ENCODE assay signal across 9 cellular contexts in the genomic region with DNA sequence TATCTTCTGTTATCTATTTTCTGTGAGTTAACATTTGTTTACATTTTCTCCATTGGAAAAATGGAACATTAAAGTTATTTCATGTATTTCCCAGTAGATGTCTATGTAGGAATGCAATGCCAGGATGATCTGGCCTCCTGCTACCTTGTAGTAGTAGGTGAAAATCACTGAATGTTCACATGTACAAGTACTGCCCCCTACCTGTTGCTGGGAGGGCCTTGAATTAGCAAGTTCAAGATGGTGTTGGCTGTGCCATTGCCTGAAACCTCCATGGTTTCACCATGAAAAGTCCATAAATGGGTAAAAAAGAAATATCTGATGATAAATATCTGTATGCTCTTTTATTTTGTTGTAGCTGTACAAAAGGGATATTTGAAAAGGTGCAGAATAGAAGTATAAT. TPM values are rescaled to one million over a fixed set of nuclear protein-coding genes. Genes with fewer than 3 reads are reported as not detected.
DNase-seq lines count a peak whose midpoint lies in the region; ATAC-seq and TF ChIP-seq lines count a peak whose summit lies in the region.
"Had no signal": no experiment of that assay in that cellular context is flagged by ENCODE, and none has a peak within 500 bp of the region (broad histone marks: within the 10 kb centered on the region; RNA-seq: fewer than 3 reads in every experiment).

No MANE protein-coding gene starts in this region.

- 0 out of 2 replicates have a peak, but pooled peaks cover 4% of the 10 kb centered on the region for H4K20me1 ChIP-seq in SK-N-SH (ENCODE audit: insufficient read depth)

- no peak for TF ChIP-seq POLR2A in erythroblast (IDR thresholded peaks at IDR 0.05; ENCODE audit: low read length)
- no peak for TF ChIP-seq POLR2A in transverse colon (IDR thresholded peaks at IDR 0.05)

- H3K27me3 Mint-ChIP-seq in natural killer cell (ENCODE audit: low read depth in 2 of 2) = no peaks in the 10 kb centered on the region
- no peaks in the 10 kb centered on the region for H3K27me3 Mint-ChIP-seq in natural killer cell treated with Interleukin-12 subunit alpha and Interleukin-12 subunit beta and Interleukin-15 and Interleukin-18, amount 100 ng/mL, for 72 hours

- peaks cover 5 to 8% of the 10 kb centered on the region in 2 donors for H3K4me1 Mint-ChIP-seq in natural killer cell
- peaks cover 9 to 23% of the 10 kb centered on the region in 2 donors for H3K4me1 Mint-ChIP-seq in natural killer cell treated with Interleukin-12 subunit alpha and Interleukin-12 subunit beta and Interleukin-15 and Interleukin-18, amount 100 ng/mL, for 72 hours (ENCODE audit: low read depth in 2 of 2)

- H3K9me3 ChIP-seq in SK-N-SH = no peaks in the 10 kb centered on the region
- no peaks in the 10 kb centered on the region for H3K9me3 ChIP-seq in transverse colon
- H3K9me3 ChIP-seq in MG63 = no peaks in the 10 kb centered on the region

- no peaks in the 10 kb centered on the region for H3K9me3 Mint-ChIP-seq in natural killer cell
- H3K9me3 Mint-ChIP-seq in natural killer cell treated with Interleukin-12 subunit alpha and Interleukin-12 subunit beta and Interleukin-15 and Interleukin-18, amount 100 ng/mL, for 72 hours = no peaks in the 10 kb centered on the region

- H3K36me3 ChIP-seq in SK-N-SH (replicated peaks in 1 of 2; ENCODE audit: control insufficient read depth in 1 of 2, insufficient read depth in 2 of 2, low read length in 1 of 2) (peaks cover 89 to 91% of the 10 kb centered on the region in 2 experiments), transverse colon (peaks cover 0 to 84% (median 44%) of the 10 kb centered on the region in 4 donors), MG63 (peaks cover 95% of the 10 kb centered on the region)

- no peak overlapping the region for H3K27ac Mint-ChIP-seq in natural killer cell
- H3K27ac Mint-ChIP-seq in natural killer cell treated with Interleukin-12 subunit alpha and Interleukin-12 subunit beta and Interleukin-15 and Interleukin-18, amount 100 ng/mL, for 72 hours = no peak overlapping the region

- DNase-seq in natural killer cell (no peak), SK-N-SH (peak; percentile 27), erythroblast (lab: John Stamatoyannopoulos, UW) (peak; percentile 34 to 47), transverse colon (no peak), MG63 (no peak)
- no peak for DNase-seq in natural killer cell treated with Interleukin-12 subunit alpha and Interleukin-12 subunit beta and Interleukin-15 and Interleukin-18, amount 100 ng/mL, for 72 hours (ENCODE audit: low spot score)
- DNase-seq: midbrain had no signal

- no peak for TF ChIP-seq CTCF in natural killer cell (IDR thresholded peaks at IDR 0.05)
- peak; percentile 43 for TF ChIP-seq CTCF in SK-N-SH (IDR thresholded peaks at IDR 0.05)
- peak in 3 of 5 experiments; percentile 16 to 23 (median 17) for TF ChIP-seq CTCF in transverse colon (IDR thresholded peaks at IDR 0.05)

- in situ Hi-C loops in transverse colon (cut with MboI; ENCODE audit: low pct_ligation_motif_present in 1 of 4, low pct_unique_long_range_greater_than_20kb in 1 of 4, low sequenced_read_pairs in 3 of 4) = no loop called here

- H3K4me2 ChIP-seq in SK-N-SH = no peak overlapping the region

- H3K36me3 Mint-ChIP-seq in natural killer cell = peaks cover 24% of the 10 kb centered on the region
- H3K36me3 Mint-ChIP-seq in natural killer cell treated with Interleukin-12 subunit alpha and Interleukin-12 subunit beta and Interleukin-15 and Interleukin-18, amount 100 ng/mL, for 72 hours = peaks cover 59% of the 10 kb centered on the region

- H3K9ac ChIP-seq in SK-N-SH = no peak overlapping the region

- POLR2A ChIA-PET in SK-N-SH (lab: Yijun Ruan, JAX) = no interaction called here

- H3K79me2 ChIP-seq in SK-N-SH (ENCODE audit: insufficient read depth) = peaks cover 49% of the 10 kb centered on the region

- CTCF ChIA-PET in SK-N-SH (lab: Yijun Ruan, JAX) = interaction anchor here (0.7 to 1.6 kb wide), 4 partner anchors 9 to 197 kb away, joined by 3 to 6 read pairs (median 4); no protein-coding TSS in a partner anchor

- TF ChIP-seq EP300 in SK-N-SH (IDR thresholded peaks at IDR 0.05; ENCODE audit: borderline replicate concordance in 1 of 2, low read depth in 1 of 2, low read length in 1 of 2) (no peak), transverse colon (IDR thresholded peaks at IDR 0.05; ENCODE audit: low read depth) (no peak)

- H3K27ac ChIP-seq in SK-N-SH (ENCODE audit: low read depth in 2 of 2, low read length in 1 of 2) (no peak overlapping the region), transverse colon (no peak overlapping the region)

- TF ChIP-seq RAD21 in SK-N-SH (IDR thresholded peaks at IDR 0.05; ENCODE audit: low read length) = peak; percentile 49

- ATAC-seq in natural killer cell (peak in 2 of 3 donors; percentile 60 to 68), GM18502 (IDR thresholded peaks at IDR 0.05; ENCODE audit: poor library complexity, unreplicated experiment) (no peak), HG02885 (IDR thresholded peaks at IDR 0.05; ENCODE audit: poor library complexity, unreplicated experiment) (no peak)
- ATAC-seq in natural killer cell treated with Interleukin-12 subunit alpha and Interleukin-12 subunit beta and Interleukin-15 and Interleukin-18, amount 100 ng/mL, for 72 hours = no peak

- no peaks in the 10 kb centered on the region for H3K9me2 ChIP-seq in SK-N-SH

- intact Hi-C loops in natural killer cell (cut with micrococcal nuclease) (loop anchor here (1.0 kb wide), 1 partner anchor 106 kb away; no protein-coding TSS in a partner anchor), transverse colon (cut with DNase I; ENCODE audit: low total_unique reads) (no loop called here)

- H2AFZ ChIP-seq in SK-N-SH (ENCODE audit: low read depth) = no peak overlapping the region

- no peak overlapping the region for H3K4me3 Mint-ChIP-seq in natural killer cell
- no peak overlapping the region for H3K4me3 Mint-ChIP-seq in natural killer cell treated with Interleukin-12 subunit alpha and Interleukin-12 subunit beta and Interleukin-15 and Interleukin-18, amount 100 ng/mL, for 72 hours

- H3K4me1 ChIP-seq in SK-N-SH (ENCODE audit: control insufficient read depth in 1 of 2, insufficient read depth in 2 of 2, low read depth in 1 of 2, low read length in 1 of 2) (no peaks in the 10 kb centered on the region), transverse colon (no peaks in the 10 kb centered on the region)

- peaks cover 18% of the 10 kb centered on the region for H3F3A ChIP-seq in SK-N-SH (replicated peaks; ENCODE audit: insufficient read depth)

- no peaks in the 10 kb centered on the region for H3K27me3 ChIP-seq in SK-N-SH (ENCODE audit: insufficient read depth)
- no peaks in the 10 kb centered on the region for H3K27me3 ChIP-seq in transverse colon
- H3K27me3 ChIP-seq in MG63 = no peaks in the 10 kb centered on the region

- H3K4me3 ChIP-seq in SK-N-SH (ENCODE audit: low read depth in 2 of 2, low read length in 1 of 2) (no peak overlapping the region), transverse colon (no peak overlapping the region), MG63 (no peak overlapping the region)

TF ChIP-seq in SK-N-SH, 30 proteins besides CTCF, POLR2A, EP300 and RAD21:
- TF ChIP-seq CHD2 (IDR thresholded peaks at IDR 0.05; ENCODE audit: low read length, partially characterized antibody) = no peak
- peak; percentile 8; the same call in 1 of the 2 replicates for TF ChIP-seq SMC3 (IDR thresholded peaks at IDR 0.05; ENCODE audit: low read depth, low read length)

RNA-seq across cellular contexts. Expression of a gene that starts 30.7 kb away (rescaled TPM):
- total RNA-seq in natural killer cell (100 to 1,000 TPM; 188 to 220 (median 201) TPM), transverse colon (100 to 1,000 TPM in 2 of 4 donors, 10 to 100 TPM in 2; 75.6 to 120 (median 101) TPM)
- 100 to 1,000 TPM; 454 to 500 TPM for total RNA-seq in natural killer cell treated with Interleukin-12 subunit alpha and Interleukin-12 subunit beta and Interleukin-15 and Interleukin-18, amount 100 ng/mL, for 72 hours
- 125 and 167 TPM in 2 replicates for polyA plus RNA-seq in SK-N-SH (2012; rRNA removed)
- polyA plus RNA-seq in SK-N-SH (2012; cell fraction: cytosol; rRNA removed) = 160 and 162 TPM in 2 replicates
- polyA plus RNA-seq in SK-N-SH (2012; cell fraction: nucleus; rRNA removed) = 124 and 210 TPM in 2 replicates
- 313 and 393 TPM in 2 replicates for total RNA-seq in MG63 (2014; rRNA removed; shearing (Covaris generic); ENCODE audit: low replicate concordance)

RNA-seq across cellular contexts. Expression of a gene that starts 58.2 kb away (rescaled TPM):
- total RNA-seq in natural killer cell (1 to 10 TPM in 1 of 3 donors, under 1 TPM in 2; 0.68 to 1.5 (median 0.98) TPM), transverse colon (1 to 10 TPM in 2 of 4 donors, under 1 TPM in 1, not detected in 1; 0.41 to 6.4 (median 1.9) TPM)
- total RNA-seq in natural killer cell treated with Interleukin-12 subunit alpha and Interleukin-12 subunit beta and Interleukin-15 and Interleukin-18, amount 100 ng/mL, for 72 hours = 1 to 10 TPM in 1 of 2 donors, under 1 TPM in 1; 0.56 to 1.9 TPM
- polyA plus RNA-seq in SK-N-SH (2012; rRNA removed) = 0.30 and 0.47 TPM in 2 replicates
- polyA plus RNA-seq in SK-N-SH (2012; cell fraction: cytosol; rRNA removed) = 0.31 and 0.47 TPM in 2 replicates
- polyA plus RNA-seq in SK-N-SH (2012; cell fraction: nucleus; rRNA removed) = 0.02 and 0.19 TPM in 2 replicates
- total RNA-seq in MG63 (2014; rRNA removed; shearing (Covaris generic); ENCODE audit: low replicate concordance) = not detected in 2 replicates

RNA-seq across cellular contexts. Expression of a gene that starts 58.3 kb away (rescaled TPM):
- total RNA-seq in natural killer cell (10 to 100 TPM; 15.4 to 25.7 (median 17.5) TPM), transverse colon (100 to 1,000 TPM in 1 of 4 donors, 10 to 100 TPM in 3; 10.3 to 137 (median 25.8) TPM)
- total RNA-seq in natural killer cell treated with Interleukin-12 subunit alpha and Interleukin-12 subunit beta and Interleukin-15 and Interleukin-18, amount 100 ng/mL, for 72 hours = 10 to 100 TPM; 10.5 to 16.1 TPM
- polyA plus RNA-seq in SK-N-SH (2012; rRNA removed) = 18.6 and 20.9 TPM in 2 replicates
- 17.8 and 20.0 TPM in 2 replicates for polyA plus RNA-seq in SK-N-SH (2012; cell fraction: cytosol; rRNA removed)
- 13.8 and 15.3 TPM in 2 replicates for polyA plus RNA-seq in SK-N-SH (2012; cell fraction: nucleus; rRNA removed)
- total RNA-seq in MG63 (2014; rRNA removed; shearing (Covaris generic); ENCODE audit: low replicate concordance) = 15.9 and 19.3 TPM in 2 replicates

Comparison
In these comparisons a context has a peak if more than half of its experiments do, and no peak if none do; other contexts are left out.
1. ATAC-seq: peak in natural killer cell (2 of 3); none in natural killer cell treated with Interleukin-12 subunit alpha and Interleukin-12 subunit beta and Interleukin-15 and Interleukin-18, amount 100 ng/mL, for 72 hours (0 of 2), GM18502 (single experiment) and HG02885 (single experiment).
2. DNase-seq: peak in SK-N-SH (single experiment) and erythroblast (2 of 2); none in natural killer cell (single experiment), natural killer cell treated with Interleukin-12 subunit alpha and Interleukin-12 subunit beta and Interleukin-15 and Interleukin-18, amount 100 ng/mL, for 72 hours (single experiment), transverse colon (single experiment) and MG63 (single experiment).